Comparison of ENCODE assay signal across 1 cellular context in the genomic region with DNA sequence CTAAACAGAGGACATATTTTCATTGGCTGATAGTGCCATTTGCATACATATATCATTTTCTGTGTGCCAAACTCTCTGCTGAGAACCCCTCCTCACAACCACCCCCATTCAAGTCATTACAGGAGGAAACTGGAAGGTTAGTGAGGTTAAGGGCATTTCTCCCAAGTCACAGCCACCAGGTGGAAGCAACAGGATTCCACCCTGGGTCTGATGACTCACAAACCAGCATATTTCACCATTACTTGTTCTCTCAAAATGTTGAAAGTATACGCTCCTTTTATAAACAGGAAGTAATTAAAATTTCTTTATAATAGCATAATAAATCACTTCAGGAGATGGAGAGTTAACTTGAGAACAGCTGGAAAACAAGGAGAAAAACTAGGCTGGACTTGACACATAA.
TF ChIP-seq lines count a peak whose summit lies in the region.

No MANE protein-coding gene starts in this region.

TF ChIP-seq in IMR-90, 13 proteins besides CTCF, POLR2A, EP300 and RAD21 (continued from another document):
- peak; percentile 72; the same call in 1 of the 2 replicates for TF ChIP-seq FOS (IDR thresholded peaks at IDR 0.05; ENCODE audit: low read depth, low read length)
